ENCODE assay signal across 27 cellular contexts in the genomic region with DNA sequence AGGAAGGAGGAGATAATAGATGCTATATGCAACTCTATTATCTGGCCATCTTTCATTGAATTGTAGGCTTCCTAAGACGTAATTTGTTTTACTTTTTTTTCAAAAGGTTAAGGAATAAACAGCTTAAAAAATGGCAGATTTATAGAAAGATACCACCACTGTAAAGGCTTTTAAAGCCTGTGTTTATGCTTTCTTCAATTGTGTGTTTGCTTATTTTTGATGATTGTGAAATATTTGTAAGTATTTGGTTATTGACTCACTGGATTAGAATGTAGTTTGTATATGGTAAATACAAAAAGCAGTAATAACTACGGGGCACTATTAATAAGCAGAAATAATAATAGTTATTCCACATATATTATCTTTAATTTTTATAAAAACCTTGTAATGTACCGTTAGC.
"Had no signal": no experiment of that assay in that cellular context is flagged by ENCODE, and none has a peak within 500 bp of the region (broad histone marks: within the 10 kb centered on the region; RNA-seq: fewer than 3 reads in every experiment).

No MANE protein-coding gene starts in this region.

- H3K79me2 ChIP-seq: hepatocyte, parathyroid adenoma had no signal

- H3K4me1 ChIP-seq: body of pancreas, gastrocnemius medialis, neural progenitor cell, parathyroid adenoma, psoas muscle, testis, transverse colon had no signal

- H3K9me3 ChIP-seq: body of pancreas, esophagus squamous epithelium, gastrocnemius medialis, psoas muscle, testis, transverse colon had no signal

- H3K4me3 ChIP-seq: body of pancreas, coronary artery, dorsolateral prefrontal cortex, esophagus squamous epithelium, gastrocnemius medialis, hepatocyte, neural progenitor cell, psoas muscle, testis, transverse colon had no signal

- H3K36me3 ChIP-seq: esophagus squamous epithelium, gastrocnemius medialis, neural progenitor cell, transverse colon had no signal

- FAIRE-seq: endothelial cell of umbilical vein had no signal

- H3K4me2 ChIP-seq: hepatocyte, neural progenitor cell had no signal

- ATAC-seq: activated CD8-positive, alpha-beta T cell treated with anti-CD3 and anti-CD28 coated beads, Interleukin-2, amount 10 ng/mL, durations not matched to agents 7 days and 5 days; activated naive CD4-positive, alpha-beta T cell treated with anti-CD3 and anti-CD28 coated beads, Interleukin-2, amount 50 U/mL, for 72 hours; activated T-cell treated with anti-CD3 and anti-CD28 coated beads, Interleukin-2, amount 50 U/mL, for 72 hours; body of pancreas; effector memory CD8-positive, alpha-beta T cell; gastrocnemius medialis; natural killer cell; psoas muscle; T-cell had no signal

- H3K9ac ChIP-seq: neural progenitor cell, parathyroid adenoma had no signal

- H3K27ac ChIP-seq: body of pancreas, coronary artery, dorsolateral prefrontal cortex, esophagus squamous epithelium, gastrocnemius medialis, hepatocyte, neural progenitor cell, parathyroid adenoma, psoas muscle, testis, transverse colon had no signal

- H2AFZ ChIP-seq: hepatocyte, neural progenitor cell, parathyroid adenoma had no signal

- H3K27me3 ChIP-seq: body of pancreas, dorsolateral prefrontal cortex, esophagus squamous epithelium, gastrocnemius medialis, hepatocyte, neural progenitor cell, testis, transverse colon had no signal

- DNase-seq: activated B cell treated with CpG ODN at 0.5 μM for 24 hours; activated CD8-positive, alpha-beta T cell treated with anti-CD3 and anti-CD28 coated beads, Interleukin-2, amount 10 ng/mL, durations not matched to agents 7 days and 5 days; activated naive CD4-positive, alpha-beta T cell; activated T-cell treated with anti-CD3 and anti-CD28 coated beads for 4 hours; activated T-cell treated with anti-CD3 and anti-CD28 coated beads, Interleukin-2, amount 50 U/mL, for 72 hours; aorta; body of pancreas; dorsolateral prefrontal cortex; effector memory CD8-positive, alpha-beta T cell; esophagus squamous epithelium; gastrocnemius medialis; glutamatergic neuron; mesendoderm; natural killer cell; occipital lobe; psoas muscle; stimulated activated CD4-positive, alpha-beta T cell treated with anti-CD3 and anti-CD28 coated beads, Interleukin-2, amount 100 ng/mL, for 48 hours; stimulated activated naive CD4-positive, alpha-beta T cell treated with Interleukin-2 at 50 U/mL for 16 hours; T-cell; testis; transverse colon had no signal
